8 cellular contexts compared by ENCODE assay signal in the genomic region with DNA sequence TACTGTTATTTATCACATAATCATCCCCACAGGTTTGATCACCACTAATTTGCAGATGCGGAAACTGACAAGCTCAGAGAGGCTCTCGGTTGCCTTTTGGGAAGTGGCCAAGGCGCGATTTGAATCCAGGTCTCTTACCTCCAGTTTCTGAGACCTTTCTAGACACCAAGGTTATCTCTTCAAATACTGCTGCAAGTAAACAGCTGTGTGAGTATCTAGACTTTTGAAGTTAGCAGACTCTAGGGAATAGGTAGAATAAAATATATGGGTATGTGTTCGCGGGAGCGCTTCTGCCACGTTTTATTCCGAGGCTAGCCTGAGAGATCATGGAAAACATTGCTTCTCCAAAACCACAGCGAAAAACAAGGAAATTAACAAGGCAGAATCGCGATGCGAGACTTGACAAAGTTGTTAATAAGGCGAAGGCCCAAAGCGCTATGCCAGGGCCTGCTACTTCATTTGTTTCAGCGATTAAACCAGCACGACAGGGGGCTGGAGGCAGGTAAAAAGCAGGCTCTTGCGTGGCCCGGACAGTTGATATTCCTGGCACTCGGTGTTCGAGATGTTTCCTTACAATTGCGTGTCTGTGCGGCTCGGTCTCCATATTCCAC. TPM values are rescaled to one million over a fixed set of nuclear protein-coding genes. Genes with fewer than 3 reads are reported as not detected.
A peak's percentile ranks its signal among the peaks of the same experiment; 100 is the strongest.
DNase-seq lines count a peak whose midpoint lies in the region; ATAC-seq and TF ChIP-seq lines count a peak whose summit lies in the region.

No MANE protein-coding gene starts in this region.

- H3K27me3 ChIP-seq in ACC112 (ENCODE audit: insufficient read depth, low read length) = no peaks in the 10 kb centered on the region
- H3K27me3 ChIP-seq in breast epithelium = no peaks in the 10 kb centered on the region
- no peaks in the 10 kb centered on the region for H3K27me3 ChIP-seq in mononuclear cell (ENCODE audit: insufficient read depth, low read length)

- peak overlapping the region; percentile 46 for H2AFZ ChIP-seq in ACC112 (ENCODE audit: low read length, unreplicated experiment)

- intact Hi-C loops in breast epithelium (cut with DNase I; ENCODE audit: low total_unique reads) = no loop called here

- H3K27ac Mint-ChIP-seq in HFFc6 = peak overlapping the region; percentile 74

- peaks cover 22% of the 10 kb centered on the region for H3K79me2 ChIP-seq in ACC112 (ENCODE audit: control insufficient read depth, insufficient read depth, low read length, unreplicated experiment)

- H3K27me3 Mint-ChIP-seq in HFFc6 (ENCODE audit: insufficient read depth) = peaks cover 4% of the 10 kb centered on the region; the same call in 1 of the 2 replicates

- peak overlapping the region; percentile 92 for H3K4me3 ChIP-seq in ACC112 (ENCODE audit: low read depth, low read length)
- H3K4me3 ChIP-seq in breast epithelium = peak overlapping the region; percentile 77 to 95 (median 92)
- peak overlapping the region; percentile 97 for H3K4me3 ChIP-seq in mononuclear cell (ENCODE audit: low read length)

- H3K9me3 Mint-ChIP-seq in HFFc6 = no peaks in the 10 kb centered on the region

- no peaks in the 10 kb centered on the region for H3K9me3 ChIP-seq in breast epithelium
- H3K9me3 ChIP-seq in mononuclear cell (ENCODE audit: low read depth, low read length) = no peaks in the 10 kb centered on the region

- H3K4me1 Mint-ChIP-seq in HFFc6 (ENCODE audit: low read depth) = peaks cover 13% of the 10 kb centered on the region

- no peak for ATAC-seq in GM18498 (IDR thresholded peaks at IDR 0.05; ENCODE audit: unreplicated experiment)

- peak overlapping the region; percentile 82 for H3K4me3 Mint-ChIP-seq in HFFc6

- H3K27ac ChIP-seq in ACC112 (ENCODE audit: low read depth, low read length) (peak overlapping the region; percentile 86; the same call in 1 of the 2 replicates), breast epithelium (peak overlapping the region; percentile 96 to 98)

- TF ChIP-seq CTCF in HFFc6 (IDR thresholded peaks at IDR 0.05) (no peak), breast epithelium (IDR thresholded peaks at IDR 0.05) (no peak)

- H3K36me3 ChIP-seq in ACC112 (ENCODE audit: insufficient read depth, low read length) = no peaks in the 10 kb centered on the region
- no peaks in the 10 kb centered on the region for H3K36me3 ChIP-seq in breast epithelium

- TF ChIP-seq POLR2A in breast epithelium (IDR thresholded peaks at IDR 0.05) = no peak

- no peaks in the 10 kb centered on the region for H3K4me1 ChIP-seq in ACC112 (ENCODE audit: control insufficient read depth, insufficient read depth, low read length, unreplicated experiment)
- H3K4me1 ChIP-seq in breast epithelium = no peaks in the 10 kb centered on the region
- peaks cover 22% of the 10 kb centered on the region for H3K4me1 ChIP-seq in mononuclear cell (ENCODE audit: insufficient read depth, low read length)

- H3K36me3 Mint-ChIP-seq in HFFc6 (ENCODE audit: low read depth) = peaks cover 11% of the 10 kb centered on the region

- DNase-seq in HFFc6 = no peak
- no peak for DNase-seq in breast epithelium (ENCODE audit: low spot score in 2 of 2)
- no peak for DNase-seq in stimulated activated CD8-positive, alpha-beta memory T cell treated with anti-CD3 and anti-CD28 coated beads, Interleukin-4, amount 100 ng/mL, for 48 hours
- no peak for DNase-seq in NCI-H446 (lab: John Stamatoyannopoulos, UW)
- no peak for DNase-seq in stimulated activated CD4-positive, alpha-beta T cell treated with anti-CD3 and anti-CD28 coated beads, Interleukin-15, amount 100 ng/mL, for 24 hours

RNA-seq across cellular contexts. Expression of a gene that starts 1.8 kb away (rescaled TPM):
- 10 to 100 TPM in 1 of 6 experiments, 1 to 10 TPM in 5; 8.3 to 10.1 (median 9.5) TPM for total RNA-seq in HFFc6 (2021; fragmentation: NEBNext Ultra II Directional; extraction: Animal tissue kit (Norgen Biotek cat#: 25700))
- total RNA-seq in breast epithelium = 10 to 100 TPM; 10.5 to 13.9 (median 11.5) TPM
- total RNA-seq in mononuclear cell = 74.8 TPM
